8 cellular contexts compared by ENCODE assay signal in genomic region chr1:174999216-174999925, GRCh38. TPM values are rescaled to one million over a fixed set of nuclear protein-coding genes. Genes with fewer than 3 reads are reported as not detected.
A peak's percentile ranks its signal among the peaks of the same experiment; 100 is the strongest.
DNase-seq lines count a peak whose midpoint lies in the region; ATAC-seq and TF ChIP-seq lines count a peak whose summit lies in the region.

No MANE protein-coding gene starts in this region.

- DNase-seq in GM10248 (ENCODE audit: extremely low spot score) (peak; percentile 96), NCI-H1048 (lab: John Stamatoyannopoulos, UW) (peak; percentile 100), SK-N-DZ (ENCODE audit: low spot score) (peak; percentile 98), glomerular visceral epithelial cell (ENCODE audit: extremely low spot score) (peak; percentile 99), occipital lobe (lab: John Stamatoyannopoulos, UW) (peak; percentile 98)
- DNase-seq in activated naive CD4-positive, alpha-beta T cell treated with anti-CD3 and anti-CD28 coated beads, Interleukin-2, amount 50 U/mL, for 16 hours: peak; percentile 97

- H3K27ac ChIP-seq in temporal lobe (ENCODE audit: low read depth, low read length): peak overlapping the region; percentile 99

- POLR2A ChIA-PET in GM10248 (lab: Yijun Ruan, JAX): interaction anchor here (0.6 to 2.5 kb wide), 9 partner anchors 17 to 1132 kb away, joined by 3 to 12 read pairs (median 3); partner anchors contain the start of genes GAS5 and MRPS14

- no peak for TF ChIP-seq CTCF in GM10248 (IDR thresholded peaks at IDR 0.05; ENCODE audit: control extremely low read depth, extremely low read depth, low read depth, missing control alignments)

- peak; percentile 72 for ATAC-seq in HG02588 (IDR thresholded peaks at IDR 0.05; ENCODE audit: unreplicated experiment)

- CTCF ChIA-PET in GM10248 (lab: Yijun Ruan, JAX): interaction anchor here (0.7 to 5.9 kb wide), 19 partner anchors 9 to 782 kb away, joined by 3 to 58 read pairs (median 5); no protein-coding TSS in a partner anchor

RNA-seq across cellular contexts. Expression of gene CACYBP, which starts 0.4 kb away (rescaled TPM):
- 284 and 312 TPM in 2 replicates for polyA plus RNA-seq in SK-N-DZ (2014; cell fraction: cytosol; rRNA removed)
- polyA plus RNA-seq in SK-N-DZ (2014; cell fraction: nucleus; rRNA removed): 174 and 298 TPM in 2 replicates
- total RNA-seq in occipital lobe (103 TPM), temporal lobe (203 TPM)

RNA-seq across cellular contexts. Expression of gene MRPS14, which starts 23.9 kb away (rescaled TPM):
- polyA plus RNA-seq in SK-N-DZ (2014; cell fraction: cytosol; rRNA removed): 32.4 and 45.7 TPM in 2 replicates
- 39.8 and 43.0 TPM in 2 replicates for polyA plus RNA-seq in SK-N-DZ (2014; cell fraction: nucleus; rRNA removed)
- total RNA-seq in occipital lobe (51.0 TPM), temporal lobe (34.9 TPM)

Comparison
In these comparisons a context has a peak if more than half of its experiments do, and no peak if none do; other contexts are left out.
1. Peak in every context shown above with its lines: DNase-seq, ATAC-seq and H3K27ac ChIP-seq.